9 cellular contexts compared by ENCODE assay signal in the genomic region with DNA sequence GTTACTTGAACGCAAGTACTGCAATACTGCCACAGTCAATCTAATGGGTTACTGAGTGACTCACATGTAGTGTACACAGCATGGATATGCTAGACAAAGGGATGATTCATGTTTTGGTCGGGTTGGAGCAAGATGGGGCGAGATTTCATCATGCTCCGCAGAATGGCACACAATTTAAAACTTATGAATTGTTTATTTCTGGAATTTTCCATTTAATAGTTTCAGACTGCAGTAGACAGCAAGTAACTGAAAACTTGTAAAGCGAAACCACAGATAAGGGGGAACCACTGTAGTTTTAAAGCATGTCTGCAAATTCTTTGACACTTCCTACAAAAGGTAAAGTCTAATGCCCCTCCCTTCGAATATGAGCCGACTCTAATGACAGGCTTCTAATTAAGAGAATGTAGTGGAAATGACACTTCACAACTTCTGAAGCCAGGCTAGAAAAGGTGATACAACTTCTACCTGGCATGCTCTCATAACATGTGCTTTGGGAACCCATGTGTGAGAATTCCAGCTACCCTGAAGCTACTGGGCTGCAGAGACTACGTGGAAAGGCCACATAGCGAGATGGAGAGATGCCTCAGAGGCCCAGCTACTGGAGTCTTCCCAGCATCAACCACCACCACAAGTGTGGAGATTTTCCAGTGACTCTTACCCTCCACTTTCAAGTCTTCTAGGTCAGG. TPM values are rescaled to one million over a fixed set of nuclear protein-coding genes. Genes with fewer than 3 reads are reported as not detected.
DNase-seq lines count a peak whose midpoint lies in the region; ATAC-seq lines count a peak whose summit lies in the region.
"Had no signal": no experiment of that assay in that cellular context is flagged by ENCODE, and none has a peak within 500 bp of the region (broad histone marks: within the 10 kb centered on the region; RNA-seq: fewer than 3 reads in every experiment).

No MANE protein-coding gene starts in this region.

- no peak overlapping the region for H3K4me3 ChIP-seq in effector memory CD4-positive, alpha-beta T cell (ENCODE audit: insufficient read depth, low read depth, low read length, poor library complexity, severe bottlenecking)
- H3K4me3 ChIP-seq: Peyer's patch had no signal

- ATAC-seq in GM19328 (IDR thresholded peaks at IDR 0.05; ENCODE audit: unreplicated experiment) = no peak

- no peaks in the 10 kb centered on the region for H3K4me1 ChIP-seq in effector memory CD4-positive, alpha-beta T cell (ENCODE audit: control insufficient read depth, insufficient read depth, low read length, poor library complexity, severe bottlenecking)

- DNase-seq in COLO668 (lab: John Stamatoyannopoulos, UW; ENCODE audit: unreplicated experiment) (peak; percentile 14), NCI-H1436 (lab: John Stamatoyannopoulos, UW) (peak; percentile 27), astrocyte of the hippocampus (ENCODE audit: low read depth, low spot score) (peak; percentile 73), non-pigmented ciliary epithelial cell (ENCODE audit: low read depth) (peak; percentile 87), NCI-H1048 (lab: John Stamatoyannopoulos, UW) (no peak), SK-N-DZ (ENCODE audit: low spot score) (no peak)
- DNase-seq in effector memory CD4-positive, alpha-beta T cell = no peak

- no peak overlapping the region for H3K27ac ChIP-seq in effector memory CD4-positive, alpha-beta T cell (ENCODE audit: insufficient read depth, low read length, poor library complexity, severe bottlenecking)

- H3K27me3 ChIP-seq in effector memory CD4-positive, alpha-beta T cell (replicated peaks; ENCODE audit: control insufficient read depth, insufficient read depth, low read length, poor library complexity, severe bottlenecking) = no peaks in the 10 kb centered on the region
- H3K27me3 ChIP-seq: Peyer's patch had no signal

- no peaks in the 10 kb centered on the region for H3K36me3 ChIP-seq in effector memory CD4-positive, alpha-beta T cell (ENCODE audit: control insufficient read depth, insufficient read depth, low read length)
- H3K36me3 ChIP-seq: Peyer's patch had no signal

- H3K9me3 ChIP-seq in effector memory CD4-positive, alpha-beta T cell (ENCODE audit: control insufficient read depth, low read length) = no peaks in the 10 kb centered on the region
- H3K9me3 ChIP-seq: Peyer's patch had no signal

RNA-seq across cellular contexts. Expression of a gene that starts 13.9 kb away (rescaled TPM):
- polyA plus RNA-seq in SK-N-DZ (2014; cell fraction: cytosol; rRNA removed) = 3.3 and 4.0 TPM in 2 replicates
- 1.8 and 10.5 TPM in 2 replicates for polyA plus RNA-seq in SK-N-DZ (2014; cell fraction: nucleus; rRNA removed)

RNA-seq across cellular contexts. Expression of a gene that starts 40.8 kb away (rescaled TPM):
- polyA plus RNA-seq in SK-N-DZ (2014; cell fraction: cytosol; rRNA removed) = 71.9 and 73.2 TPM in 2 replicates
- polyA plus RNA-seq in SK-N-DZ (2014; cell fraction: nucleus; rRNA removed) = 31.6 and 38.6 TPM in 2 replicates

Comparison
In these comparisons a context has a peak if more than half of its experiments do, and no peak if none do; other contexts are left out.
1. DNase-seq: peak in COLO668 (single experiment), NCI-H1436 (single experiment), astrocyte of the hippocampus (single experiment) and non-pigmented ciliary epithelial cell (single experiment); none in NCI-H1048 (single experiment), SK-N-DZ (single experiment) and effector memory CD4-positive, alpha-beta T cell (0 of 3).